Comparison of ENCODE assay signal across 21 cellular contexts in the genomic region with DNA sequence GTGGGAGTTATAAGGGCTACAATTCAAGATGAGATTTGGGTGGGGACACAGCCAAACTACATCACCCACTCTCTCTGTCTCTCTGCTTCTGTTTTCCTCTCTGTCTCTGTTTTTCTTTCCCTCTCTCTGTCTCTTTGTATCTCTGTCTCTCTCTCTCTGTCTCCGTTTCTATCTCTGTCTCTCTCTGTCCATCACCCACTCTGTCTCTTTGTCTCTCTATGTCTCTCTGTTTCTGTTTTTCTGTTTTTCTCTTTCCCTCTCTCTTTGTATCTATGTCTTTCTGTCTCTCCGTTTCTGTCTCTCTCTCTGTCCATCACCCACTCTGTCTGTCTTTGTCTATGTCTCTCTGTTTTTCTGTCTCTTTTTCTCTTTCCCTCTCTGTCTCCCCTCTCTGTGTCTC. TPM values are rescaled to one million over a fixed set of nuclear protein-coding genes. Genes with fewer than 3 reads are reported as not detected.
DNase-seq lines count a peak whose midpoint lies in the region; ATAC-seq and TF ChIP-seq lines count a peak whose summit lies in the region.
"Had no signal": no experiment of that assay in that cellular context is flagged by ENCODE, and none has a peak within 500 bp of the region (broad histone marks: within the 10 kb centered on the region; RNA-seq: fewer than 3 reads in every experiment).

No MANE protein-coding gene starts in this region.

- peaks cover 3% of the 10 kb centered on the region for H3K4me1 Mint-ChIP-seq in T-helper 2 cell treated with Interferon-gamma antibody and Interleukin-4, amounts not matched to agents 5 μg/mL and 100 μg/mL, for 36 hours (ENCODE audit: low read depth)
- H3K4me1 Mint-ChIP-seq in T-helper 17 cell = peaks cover 6% of the 10 kb centered on the region
- H3K4me1 Mint-ChIP-seq in naive thymus-derived CD8-positive, alpha-beta T cell = peaks cover 0 to 22% (median 7%) of the 10 kb centered on the region in 4 donors

- POLR2A ChIA-PET in A673 (lab: Charles Lee; ENCODE audit: low non-redundant PET) = no interaction called here
- POLR2A ChIA-PET in naive thymus-derived CD8-positive, alpha-beta T cell (lab: Charles Lee) = no interaction called here

- CTCF ChIA-PET in A673 (lab: Charles Lee) = no interaction called here

- H3K27ac ChIP-seq in A673 (ENCODE audit: low read depth, low read length, poor library complexity, severe bottlenecking) = no peak overlapping the region

- ATAC-seq in T-helper 17 cell (no peak), GM18520 (IDR thresholded peaks at IDR 0.05; ENCODE audit: unreplicated experiment) (no peak)
- no peak for ATAC-seq in naive thymus-derived CD8-positive, alpha-beta T cell
- ATAC-seq: GM12878, Right ventricle myocardium inferior had no signal

- H3K27me3 Mint-ChIP-seq in T-helper 2 cell treated with Interferon-gamma antibody and Interleukin-4, amounts not matched to agents 5 μg/mL and 100 μg/mL, for 36 hours (ENCODE audit: low read depth) = no peaks in the 10 kb centered on the region
- H3K27me3 Mint-ChIP-seq in T-helper 17 cell = no peaks in the 10 kb centered on the region
- H3K27me3 Mint-ChIP-seq in naive thymus-derived CD8-positive, alpha-beta T cell = no peaks in the 10 kb centered on the region

- H3K4me3 ChIP-seq in A673 (ENCODE audit: low read depth, low read length, poor library complexity, severe bottlenecking) = no peak overlapping the region
- H3K4me3 ChIP-seq: BLaER1 treated with 17β-estradiol and CSF1 and Interleukin-3, amounts not matched to agents 10 nM and 100 nM; GM12878 had no signal

- intact Hi-C loops in A673 (cut with micrococcal nuclease; ENCODE audit: unreplicated experiment) = no loop called here

- no peaks in the 10 kb centered on the region for H3K4me1 ChIP-seq in A673 (ENCODE audit: insufficient read depth, low read length, poor library complexity, severe bottlenecking)

- no peak for DNase-seq in T-helper 2 cell treated with Interferon-gamma antibody and Interleukin-4, amounts not matched to agents 5 μg/mL and 100 μg/mL, for 36 hours (ENCODE audit: low spot score)
- DNase-seq in T-helper 2 cell (no peak), A673 (ENCODE audit: low spot score) (no peak), T-helper 17 cell (no peak), NCI-H1092 (lab: John Stamatoyannopoulos, UW) (no peak)
- DNase-seq in naive thymus-derived CD8-positive, alpha-beta T cell = no peak
- no peak for DNase-seq in NK-92 treated with Interleukin-12 subunit alpha and Interleukin-12 subunit beta, amount 100 ng/mL, for 24 hours (lab: John Stamatoyannopoulos, UW)
- DNase-seq: 8988T, DMS79, H7, Karpas-422, MM.1S, NCI-H1930, NCI-H2171, NCI-H446 treated with DMSO at 0.1 percent for 48 hours, NCI-H774 had no signal

- peak overlapping the region; percentile 61 for H3K27ac Mint-ChIP-seq in T-helper 2 cell treated with Interferon-gamma antibody and Interleukin-4, amounts not matched to agents 5 μg/mL and 100 μg/mL, for 36 hours
- peak overlapping the region; percentile 0 for H3K27ac Mint-ChIP-seq in T-helper 17 cell
- H3K27ac Mint-ChIP-seq in naive thymus-derived CD8-positive, alpha-beta T cell = peak overlapping the region in 8 of 10 donors; percentile 4 to 92 (median 64)

- no peaks in the 10 kb centered on the region for H3K36me3 ChIP-seq in A673 (ENCODE audit: insufficient read depth, low read length, poor library complexity, severe bottlenecking)

- H3K9me3 ChIP-seq in A673 (ENCODE audit: low read depth, low read length, poor library complexity, severe bottlenecking) (no peaks in the 10 kb centered on the region), T-helper 17 cell (ENCODE audit: control insufficient read depth, low read length, poor library complexity, severe bottlenecking) (no peaks in the 10 kb centered on the region)

- no peak overlapping the region for H3K4me3 Mint-ChIP-seq in T-helper 2 cell treated with Interferon-gamma antibody and Interleukin-4, amounts not matched to agents 5 μg/mL and 100 μg/mL, for 36 hours
- H3K4me3 Mint-ChIP-seq in T-helper 17 cell = no peak overlapping the region
- H3K4me3 Mint-ChIP-seq in naive thymus-derived CD8-positive, alpha-beta T cell = no peak overlapping the region

- no peak for TF ChIP-seq CTCF in A673 (conservative IDR thresholded peaks at IDR 0.05; ENCODE audit: low read depth, low read length)

- H3K9me3 Mint-ChIP-seq in T-helper 2 cell treated with Interferon-gamma antibody and Interleukin-4, amounts not matched to agents 5 μg/mL and 100 μg/mL, for 36 hours = peaks cover 15% of the 10 kb centered on the region
- peaks cover 0 to 7% (median 0%) of the 10 kb centered on the region in 9 donors for H3K9me3 Mint-ChIP-seq in naive thymus-derived CD8-positive, alpha-beta T cell

- H3K36me3 Mint-ChIP-seq in T-helper 2 cell treated with Interferon-gamma antibody and Interleukin-4, amounts not matched to agents 5 μg/mL and 100 μg/mL, for 36 hours (ENCODE audit: low read depth) = peaks cover 50% of the 10 kb centered on the region
- peaks cover 9% of the 10 kb centered on the region for H3K36me3 Mint-ChIP-seq in T-helper 17 cell (ENCODE audit: low read depth)
- H3K36me3 Mint-ChIP-seq in naive thymus-derived CD8-positive, alpha-beta T cell = peaks cover 3 to 63% (median 29%) of the 10 kb centered on the region in 3 donors

- no peaks in the 10 kb centered on the region for H3K27me3 ChIP-seq in A673 (replicated peaks; ENCODE audit: insufficient read depth, low read depth, low read length, poor library complexity)
- H3K27me3 ChIP-seq: BLaER1 treated with 17β-estradiol and CSF1 and Interleukin-3, amounts not matched to agents 10 nM and 100 nM had no signal

- BruUV-seq in A673 (replicated peaks; lab: Mats Ljungman, UMichigan) = TSS peak; percentile 40

RNA-seq across cellular contexts. Expression of gene IL3RA, which starts 25.3 kb away (rescaled TPM):
- total RNA-seq in A673 (2021) = 0.49 and 0.52 TPM in 2 replicates
- total RNA-seq in T-helper 17 cell = 1 to 10 TPM in 1 of 2 donors, under 1 TPM in 1; 0.60 to 2.8 TPM
- under 1 TPM in 1 of 2 experiments, not detected in 1; 0.36 TPM for total RNA-seq in naive thymus-derived CD8-positive, alpha-beta T cell
- under 1 TPM in 2 of 3 donors, not detected in 1; 0.14 to 0.24 TPM for polyA plus RNA-seq in naive thymus-derived CD8-positive, alpha-beta T cell
- total RNA-seq: G401 had no signal

RNA-seq across cellular contexts. Expression of gene SLC25A6, which starts 30.0 kb away (rescaled TPM):
- 423 and 432 TPM in 2 replicates for total RNA-seq in A673 (2021)
- total RNA-seq in T-helper 17 cell = 100 to 1,000 TPM; 314 to 329 TPM
- 100 to 1,000 TPM; 251 to 254 TPM for total RNA-seq in naive thymus-derived CD8-positive, alpha-beta T cell
- polyA plus RNA-seq in naive thymus-derived CD8-positive, alpha-beta T cell = 100 to 1,000 TPM; 427 to 622 (median 526) TPM

Comparison
In these comparisons a context has a peak if more than half of its experiments do, and no peak if none do; other contexts are left out.
1. H3K27ac Mint-ChIP-seq: peak in every context shown above with its lines; median percentile 64 in naive thymus-derived CD8-positive, alpha-beta T cell; 61 in T-helper 2 cell treated with Interferon-gamma antibody and Interleukin-4, amounts not matched to agents 5 μg/mL and 100 μg/mL, for 36 hours; 0 in T-helper 17 cell.